9 cellular contexts compared by ENCODE assay signal in genomic region chr11:73140213-73141030, GRCh38. TPM values are rescaled to one million over a fixed set of nuclear protein-coding genes. Genes with fewer than 3 reads are reported as not detected.
DNase-seq lines count a peak whose midpoint lies in the region; ATAC-seq, FAIRE-seq and TF ChIP-seq lines count a peak whose summit lies in the region.
"Had no signal": no experiment of that assay in that cellular context is flagged by ENCODE, and none has a peak within 500 bp of the region (broad histone marks: within the 10 kb centered on the region; RNA-seq: fewer than 3 reads in every experiment).

No MANE protein-coding gene starts in this region.

- 7 to 11% (median 8%) methylated on average over 24 to 26 of the region's 26 CpGs for WGBS in stomach, 5 donors

- H3K27me3 ChIP-seq in cardiac muscle cell (no peaks in the 10 kb centered on the region), OCI-LY3 (ENCODE audit: low read depth, low read length) (no peaks in the 10 kb centered on the region), bronchial epithelial cell (ENCODE audit: control insufficient read depth, insufficient read depth, low read length) (no peaks in the 10 kb centered on the region), stomach (no peaks in the 10 kb centered on the region)

- DNase-seq in cardiac muscle cell (ENCODE audit: low read depth in 1 of 2, low spot score in 1 of 2), result peak; percentile 47 to 69
- DNase-seq in Right ventricle myocardium inferior (ENCODE audit: missing footprints), result no peak
- peak; percentile 53 for DNase-seq in bronchial epithelial cell (ENCODE audit: low read depth)
- peak; percentile 67 for DNase-seq in left lobe of liver (ENCODE audit: low spot score)
- peak; percentile 48 for DNase-seq in stomach
- no peak for DNase-seq in NCI-H1694 treated with DMSO at 0.1 percent for 48 hours (lab: John Stamatoyannopoulos, UW)
- no peak for DNase-seq in OCI-M2 (lab: John Stamatoyannopoulos, UW; ENCODE audit: unreplicated experiment)

- H3K27ac ChIP-seq in cardiac muscle cell (peak overlapping the region; percentile 17), OCI-LY3 (ENCODE audit: low read length) (peak overlapping the region; percentile 98), stomach (peak overlapping the region; percentile 94 to 99 (median 97))

- H3K79me2 ChIP-seq in OCI-LY3 (ENCODE audit: low read length), result peaks cover 93% of the 10 kb centered on the region

- H3K4me3 ChIP-seq in cardiac muscle cell (peak overlapping the region; percentile 52), OCI-LY3 (ENCODE audit: low read length) (peak overlapping the region; percentile 84), bronchial epithelial cell (ENCODE audit: low read depth, low read length) (peak overlapping the region; percentile 92), stomach (peak overlapping the region; percentile 79 to 97 (median 93))

- H3K4me1 ChIP-seq in cardiac muscle cell (ENCODE audit: low read depth), result peaks cover 17% of the 10 kb centered on the region
- H3K4me1 ChIP-seq in OCI-LY3 (ENCODE audit: low read length), result peaks cover 65% of the 10 kb centered on the region
- H3K4me1 ChIP-seq in stomach, result peaks cover 20 to 68% (median 50%) of the 10 kb centered on the region in 4 donors

- ATAC-seq in Right ventricle myocardium inferior, result no peak
- ATAC-seq in left lobe of liver, result peak; percentile 2

- intact Hi-C loops in Right ventricle myocardium inferior (cut with DNase I), result loop anchor here (2.0 to 5.0 kb wide), 2 partner anchors 213 to 308 kb away; no protein-coding TSS in a partner anchor
- intact Hi-C loops in stomach (cut with DNase I; ENCODE audit: low total_unique reads), result no loop called here

- TF ChIP-seq POLR2A in stomach (IDR thresholded peaks at IDR 0.05), result no peak

- H3K9ac ChIP-seq in OCI-LY3 (ENCODE audit: low read length), result peak overlapping the region; percentile 97

- no peak overlapping the region for H2AFZ ChIP-seq in OCI-LY3 (ENCODE audit: low read depth, low read length)

- no peaks in the 10 kb centered on the region for H3K9me3 ChIP-seq in cardiac muscle cell (ENCODE audit: low read depth)
- no peaks in the 10 kb centered on the region for H3K9me3 ChIP-seq in OCI-LY3 (ENCODE audit: insufficient read depth, low read length)
- H3K9me3 ChIP-seq in stomach, result no peaks in the 10 kb centered on the region

- H4K20me1 ChIP-seq in OCI-LY3 (ENCODE audit: insufficient read depth, low read length), result peaks cover 40% of the 10 kb centered on the region

- no peak for TF ChIP-seq EP300 in stomach (IDR thresholded peaks at IDR 0.05)

- H3K4me2 ChIP-seq in OCI-LY3 (ENCODE audit: low read length), result peak overlapping the region; percentile 74

- no peak for FAIRE-seq in bronchial epithelial cell (lab: Jason Lieb, UNC)
- FAIRE-seq: islet of Langerhans had no signal

- TF ChIP-seq CTCF in cardiac muscle cell (IDR thresholded peaks at IDR 0.05; ENCODE audit: low read depth, low read length) (no peak), OCI-LY3 (IDR thresholded peaks at IDR 0.05; ENCODE audit: low read depth, low read length) (no peak), bronchial epithelial cell (IDR thresholded peaks at IDR 0.05; ENCODE audit: insufficient read depth, low read length, severe bottlenecking) (no peak), stomach (IDR thresholded peaks at IDR 0.05) (no peak)

- H3K36me3 ChIP-seq in cardiac muscle cell (no peaks in the 10 kb centered on the region), OCI-LY3 (replicated peaks; ENCODE audit: low read depth, low read length) (peaks cover 53% of the 10 kb centered on the region), bronchial epithelial cell (ENCODE audit: control insufficient read depth, insufficient read depth, low read length) (no peaks in the 10 kb centered on the region), stomach (peaks cover 0 to 13% (median 3%) of the 10 kb centered on the region in 4 donors)

RNA-seq across cellular contexts. Expression of gene FCHSD2, which starts 1.7 kb away (rescaled TPM):
- 9.6 and 12.3 TPM in 2 replicates for total RNA-seq in cardiac muscle cell
- polyA plus RNA-seq in cardiac muscle cell, result 16.9 and 31.4 TPM in 2 replicates
- total RNA-seq in Right ventricle myocardium inferior, result 36.6 TPM
- 3.6 and 10.0 TPM in 2 replicates for total RNA-seq in bronchial epithelial cell
- total RNA-seq in left lobe of liver, result 19.2 TPM
- total RNA-seq in stomach, result 10 to 100 TPM; 11.6 to 64.3 (median 21.8) TPM
- 1 to 10 TPM; 5.7 to 9.8 (median 9.6) TPM for polyA plus RNA-seq in stomach

Comparison
In these comparisons a context has a peak if more than half of its experiments do, and no peak if none do; other contexts are left out.
1. DNase-seq: peak in cardiac muscle cell (2 of 2), bronchial epithelial cell (single experiment), left lobe of liver (single experiment) and stomach (single experiment); none in Right ventricle myocardium inferior (single experiment), NCI-H1694 treated with DMSO at 0.1 percent for 48 hours (single experiment) and OCI-M2 (single experiment).
2. H3K27ac ChIP-seq: peak in every context shown above with its lines; median percentile 98 in OCI-LY3; 97 in stomach; 17 in cardiac muscle cell.
3. Peak in every context shown above with its lines, with median percentiles within 50 percentile points of each other: H3K4me3 ChIP-seq.